1 cellular context compared by ENCODE assay signal in genomic region chr12:64403708-64404469, GRCh38.
A peak's percentile ranks its signal among the peaks of the same experiment; 100 is the strongest.
TF ChIP-seq lines count a peak whose summit lies in the region.

XPOT (plus strand) TSS chr12:64404392; CDS start chr12:64410036, 5,644 bp downstream.

TF ChIP-seq in K562, 482 proteins besides CTCF, POLR2A, EP300 and RAD21 (continued from another document and continues in another):
- TF ChIP-seq HOXB6 (CRISPR knock-in tag; IDR thresholded peaks at IDR 0.05; ENCODE audit: borderline replicate concordance) (no peak), TAF1 (IDR thresholded peaks at IDR 0.05; ENCODE audit: control insufficient read depth, extremely low read depth, insufficient read depth, low read length, severe bottlenecking) (peak; percentile 62), GTF2E2 (tag; IDR thresholded peaks at IDR 0.05) (no peak), ZNF146 (CRISPR knock-in tag; IDR thresholded peaks at IDR 0.05; ENCODE audit: unreplicated experiment) (no peak), ZKSCAN1 (IDR thresholded peaks at IDR 0.05; ENCODE audit: low read depth, low read length) (no peak), PCBP2 (IDR thresholded peaks at IDR 0.05; ENCODE audit: low read depth, low read length, poor library complexity, severe bottlenecking) (no peak), CAMTA2 (CRISPR knock-in tag; conservative IDR thresholded peaks at IDR 0.05) (no peak), EZH2 (IDR thresholded peaks at IDR 0.05; ENCODE audit: borderline replicate concordance, low read depth, low read length) (no peak), MITF (IDR thresholded peaks at IDR 0.05) (no peak), DEAF1 (CRISPR knock-in tag; IDR thresholded peaks at IDR 0.05) (no peak), HOMEZ (CRISPR knock-in tag; IDR thresholded peaks at IDR 0.05) (no peak), HNRNPL (IDR thresholded peaks at IDR 0.05; ENCODE audit: low read depth, low read length) (no peak), ARNT (IDR thresholded peaks at IDR 0.05) (no peak), HBP1 (CRISPR knock-in tag; IDR thresholded peaks at IDR 0.05) (no peak), CCAR2 (IDR thresholded peaks at IDR 0.05; ENCODE audit: low read depth, low read length) (no peak), ZHX1 (conservative IDR thresholded peaks at IDR 0.05; ENCODE audit: low read length) (no peak), MXI1 (IDR thresholded peaks at IDR 0.05; ENCODE audit: low read depth, low read length) (no peak), SFPQ (IDR thresholded peaks at IDR 0.05; ENCODE audit: low read depth, low read length) (no peak), TAF9B (IDR thresholded peaks at IDR 0.05; ENCODE audit: partially characterized antibody) (peak; percentile 27), GABPB2 (CRISPR knock-in tag; conservative IDR thresholded peaks at IDR 0.05) (no peak), MAFK (IDR thresholded peaks at IDR 0.05; ENCODE audit: low read length) (no peak), BMI1 (IDR thresholded peaks at IDR 0.05; ENCODE audit: low read length) (no peak), MAZ (CRISPR knock-in tag; conservative IDR thresholded peaks at IDR 0.05 in 1 of 2, IDR thresholded peaks at IDR 0.05 in 1 of 2) (no peak), MCM5 (IDR thresholded peaks at IDR 0.05; ENCODE audit: low read depth) (no peak), ZNF436 (CRISPR knock-in tag; IDR thresholded peaks at IDR 0.05) (no peak), NFRKB (IDR thresholded peaks at IDR 0.05; ENCODE audit: low read depth) (peak; percentile 11; the same call in 1 of the 2 replicates), CEBPB (tag; IDR thresholded peaks at IDR 0.05) (no peak), RREB1 (CRISPR knock-in tag; IDR thresholded peaks at IDR 0.05) (no peak), PHF8 (IDR thresholded peaks at IDR 0.05; ENCODE audit: borderline replicate concordance, low read length) (peak; percentile 58; the same call in 1 of the 2 replicates), TRIM25 (IDR thresholded peaks at IDR 0.05; ENCODE audit: borderline replicate concordance) (no peak), THAP12 (CRISPR knock-in tag; IDR thresholded peaks at IDR 0.05) (no peak), ZNF398 (CRISPR knock-in tag; IDR thresholded peaks at IDR 0.05) (no peak), POU5F1 (IDR thresholded peaks at IDR 0.05; ENCODE audit: borderline replicate concordance, low read depth, low read length, partially characterized antibody) (no peak)
